Comparison of ENCODE assay signal across 24 cellular contexts in genomic region chrX:53211391-53211978, GRCh38. TPM values are rescaled to one million over a fixed set of nuclear protein-coding genes. Genes with fewer than 3 reads are reported as not detected.
DNase-seq lines count a peak whose midpoint lies in the region; ATAC-seq and TF ChIP-seq lines count a peak whose summit lies in the region.
"Had no signal": no experiment of that assay in that cellular context is flagged by ENCODE, and none has a peak within 500 bp of the region (broad histone marks: within the 10 kb centered on the region; RNA-seq: fewer than 3 reads in every experiment).

No MANE protein-coding gene starts in this region.

- H2AFZ ChIP-seq in GM23248: no peak overlapping the region
- H2AFZ ChIP-seq: parathyroid adenoma had no signal

- ATAC-seq in gastroesophageal sphincter: no peak
- ATAC-seq: activated CD8-positive, alpha-beta T cell treated with anti-CD3 and anti-CD28 coated beads, Interleukin-2, amount 10 ng/mL, durations not matched to agents 7 days and 5 days; effector memory CD8-positive, alpha-beta T cell; sciatic nerve; stimulated activated naive CD8-positive, alpha-beta T cell treated with anti-CD3 and anti-CD28 coated beads, Interleukin-15, Interleukin-2, amounts not matched to agents 100 U/mL and 50 U/mL, for 24 hours had no signal

- H3K4me3 ChIP-seq in GM23248: no peak overlapping the region
- no peak overlapping the region for H3K4me3 ChIP-seq in gastroesophageal sphincter
- H3K4me3 ChIP-seq: lung, vagina had no signal

- CTCF ChIA-PET in RWPE1 (lab: Yijun Ruan, JAX): interaction anchor here (0.6 kb wide), 2 partner anchors 8 to 51 kb away, joined by 3 to 4 read pairs; no protein-coding TSS in a partner anchor

- WGBS in GM23248 (ENCODE audit: low coverage in 1 of 2, low lambda C conversion rate in 2 of 2, missing lambda C conversion rate in 2 of 2), 2 experiments: 65 to 87% methylated on average over 6 to 9 of the region's 9 CpGs
- 76% methylated on average over 4 of the region's 9 CpGs; no CpG with 5 or more reads in 1 of the 2 donors for WGBS in gastroesophageal sphincter (ENCODE audit: low coverage in 1 of 2), 2 donors

- TF ChIP-seq EP300 in gastroesophageal sphincter (IDR thresholded peaks at IDR 0.05): no peak

- H3K27me3 ChIP-seq in GM23248 (replicated peaks; ENCODE audit: insufficient read depth): no peaks in the 10 kb centered on the region
- H3K27me3 ChIP-seq in gastroesophageal sphincter: no peaks in the 10 kb centered on the region
- H3K27me3 ChIP-seq: brain microvascular endothelial cell, vagina had no signal

- no peaks in the 10 kb centered on the region for H4K20me1 ChIP-seq in GM23248 (ENCODE audit: insufficient read depth)

- H3K9ac ChIP-seq in GM23248: no peak overlapping the region
- H3K9ac ChIP-seq: parathyroid adenoma had no signal

- TF ChIP-seq CTCF in RWPE1 (conservative IDR thresholded peaks at IDR 0.05; ENCODE audit: low read depth) (no peak), gastroesophageal sphincter (IDR thresholded peaks at IDR 0.05) (no peak)

- TF ChIP-seq POLR2A in gastroesophageal sphincter (IDR thresholded peaks at IDR 0.05): no peak

- H3K9me3 ChIP-seq in GM23248 (ENCODE audit: low read depth) (no peaks in the 10 kb centered on the region), gastroesophageal sphincter (no peaks in the 10 kb centered on the region)
- H3K9me3 ChIP-seq: vagina had no signal

- H3K4me1 ChIP-seq in GM23248 (ENCODE audit: insufficient read depth) (no peaks in the 10 kb centered on the region), gastroesophageal sphincter (no peaks in the 10 kb centered on the region)
- H3K4me1 ChIP-seq: parathyroid adenoma, vagina had no signal

- POLR2A ChIA-PET in RWPE1 (lab: Yijun Ruan, JAX; ENCODE audit: low non-redundant PET): no interaction called here

- H3K36me3 ChIP-seq in GM23248 (ENCODE audit: low read depth) (peaks cover 19% of the 10 kb centered on the region; the same call in 1 of the 2 replicates), gastroesophageal sphincter (peaks cover 0 to 89% of the 10 kb centered on the region in 2 donors)

- no peak overlapping the region for H3K27ac ChIP-seq in GM23248
- peak overlapping the region; percentile 71 for H3K27ac ChIP-seq in RWPE1
- H3K27ac ChIP-seq in gastroesophageal sphincter: no peak overlapping the region
- H3K27ac ChIP-seq: brain microvascular endothelial cell, parathyroid adenoma, vagina had no signal

- H3K9me2 ChIP-seq in GM23248 (ENCODE audit: insufficient read depth): no peaks in the 10 kb centered on the region

- intact Hi-C loops in head of caudate nucleus (cut with DNase I) (no loop called here), posterior vena cava (cut with DNase I) (no loop called here)

- H3K79me2 ChIP-seq in GM23248 (ENCODE audit: insufficient read depth): peaks cover under 1% of the 10 kb centered on the region; the same call in 1 of the 2 replicates
- H3K79me2 ChIP-seq: parathyroid adenoma had no signal

- H3K4me2 ChIP-seq in GM23248 (ENCODE audit: unreplicated experiment): no peak overlapping the region

- H3F3A ChIP-seq in GM23248 (ENCODE audit: insufficient read depth): no peaks in the 10 kb centered on the region

- DNase-seq in Ammon's horn (ENCODE audit: low spot score): peak; percentile 17
- DNase-seq in GM23248: peak; percentile 65
- peak; percentile 74 for DNase-seq in RWPE1 (ENCODE audit: low spot score)
- peak in 23 of 42 donors; percentile 13 to 77 (median 35) for DNase-seq in head of caudate nucleus
- no peak for DNase-seq in posterior vena cava (ENCODE audit: low spot score)
- DNase-seq in NCI-H748 treated with DMSO at 0.1 percent for 48 hours (lab: John Stamatoyannopoulos, UW): no peak
- DNase-seq: activated CD8-positive, alpha-beta T cell treated with anti-CD3 and anti-CD28 coated beads, Interleukin-2, amount 10 ng/mL, durations not matched to agents 7 days and 5 days; activated gamma-delta T cell treated with Interleukin-2 at 50 U/mL for 16 hours; brain microvascular endothelial cell; CD4-positive, alpha-beta T cell; effector memory CD8-positive, alpha-beta T cell; GDM1; Kasumi-1; NCI-H1048; NCI-H1930; NCI-H226; OCI-M1; SIG-M5; stimulated activated naive CD8-positive, alpha-beta T cell treated with anti-CD3 and anti-CD28 coated beads, Interleukin-15, Interleukin-2, amounts not matched to agents 100 U/mL and 50 U/mL, for 24 hours had no signal

- in situ Hi-C loops in GM23248 (cut with MboI): no loop called here

RNA-seq across cellular contexts. Expression of gene KDM5C, which starts 13.5 kb away (rescaled TPM):
- 66.9 and 68.7 TPM in 2 replicates for total RNA-seq in GM23248 (2014; rRNA removed; shearing (Covaris generic))
- polyA plus RNA-seq in GM23248 (2016; fragmentation: Nextera tagmentation; extraction: Ambion mirVana): 24.4 and 27.1 TPM in 2 replicates
- total RNA-seq in posterior vena cava (10 to 100 TPM; 66.0 to 77.8 TPM), gastroesophageal sphincter (100 to 1,000 TPM in 1 of 4 donors, 10 to 100 TPM in 3; 60.2 to 120 (median 79.7) TPM)

Comparison
In these comparisons a context has a peak if more than half of its experiments do, and no peak if none do; other contexts are left out.
1. DNase-seq: peak in Ammon's horn (single experiment), GM23248 (single experiment), RWPE1 (single experiment) and head of caudate nucleus (23 of 42); none in posterior vena cava (single experiment) and NCI-H748 treated with DMSO at 0.1 percent for 48 hours (single experiment).